In genomic region chrX:131762802-131763234, GRCh38 we compare ENCODE assay signal across 8 cellular contexts.
DNase-seq lines count a peak whose midpoint lies in the region; ATAC-seq and FAIRE-seq lines count a peak whose summit lies in the region.

No MANE protein-coding gene starts in this region.

- DNase-seq in sciatic nerve (ENCODE audit: low spot score) = peak; percentile 65
- DNase-seq in activated CD4-positive, CD25-positive, alpha-beta regulatory T cell treated with anti-CD3 and anti-CD28 coated beads, Interleukin-2, amount 50 U/mL, for 72 hours = no peak
- DNase-seq in NCI-H1694 (lab: John Stamatoyannopoulos, UW) = no peak

- peak; percentile 62 for ATAC-seq in GM18858 (IDR thresholded peaks at IDR 0.05; ENCODE audit: unreplicated experiment)
- ATAC-seq in sciatic nerve = peak; percentile 91
- no peak for ATAC-seq in activated T-helper 17 cell treated with anti-CD3 and anti-CD28 coated beads, Interleukin-2, amount 50 U/mL, for 72 hours (replicated peaks)
- no peak for ATAC-seq in HG02610 (IDR thresholded peaks at IDR 0.05; ENCODE audit: unreplicated experiment)

- peaks cover 0 to 4% (median 0%) of the 10 kb centered on the region in 3 donors for H3K9me3 Mint-ChIP-seq in IgD-negative memory B cell
- no peaks in the 10 kb centered on the region for H3K9me3 Mint-ChIP-seq in activated T-helper 17 cell treated with anti-CD3 and anti-CD28 coated beads, Interleukin-2, amount 50 U/mL, for 72 hours

- H3K36me3 Mint-ChIP-seq in IgD-negative memory B cell = peaks cover 2% of the 10 kb centered on the region
- no peaks in the 10 kb centered on the region for H3K36me3 Mint-ChIP-seq in activated T-helper 17 cell treated with anti-CD3 and anti-CD28 coated beads, Interleukin-2, amount 50 U/mL, for 72 hours (ENCODE audit: low read depth)

- FAIRE-seq in colon (lab: Jason Lieb, UNC) = peak; percentile 33

- H3K27ac Mint-ChIP-seq in IgD-negative memory B cell = peak overlapping the region; percentile 78 to 95 (median 79)
- H3K27ac Mint-ChIP-seq in activated T-helper 17 cell treated with anti-CD3 and anti-CD28 coated beads, Interleukin-2, amount 50 U/mL, for 72 hours = no peak overlapping the region

- H3K27me3 Mint-ChIP-seq in IgD-negative memory B cell = no peaks in the 10 kb centered on the region
- no peaks in the 10 kb centered on the region for H3K27me3 Mint-ChIP-seq in activated T-helper 17 cell treated with anti-CD3 and anti-CD28 coated beads, Interleukin-2, amount 50 U/mL, for 72 hours

- intact Hi-C loops in sciatic nerve (cut with DNase I) = no loop called here

- peaks cover 4 to 6% (median 5%) of the 10 kb centered on the region in 3 donors for H3K4me1 Mint-ChIP-seq in IgD-negative memory B cell
- no peaks in the 10 kb centered on the region for H3K4me1 Mint-ChIP-seq in activated T-helper 17 cell treated with anti-CD3 and anti-CD28 coated beads, Interleukin-2, amount 50 U/mL, for 72 hours

- H3K4me3 Mint-ChIP-seq in IgD-negative memory B cell = peak overlapping the region; percentile 76 to 96 (median 88)
- H3K4me3 Mint-ChIP-seq in activated T-helper 17 cell treated with anti-CD3 and anti-CD28 coated beads, Interleukin-2, amount 50 U/mL, for 72 hours = no peak overlapping the region

Comparison
In these comparisons a context has a peak if more than half of its experiments do, and no peak if none do; other contexts are left out.
1. ATAC-seq: peak in GM18858 (single experiment) and sciatic nerve (single experiment); none in activated T-helper 17 cell treated with anti-CD3 and anti-CD28 coated beads, Interleukin-2, amount 50 U/mL, for 72 hours (single experiment) and HG02610 (single experiment).